In genomic region chr12:40178701-40179100, GRCh38 we compare ENCODE assay signal across 34 cellular contexts. TPM values are rescaled to one million over a fixed set of nuclear protein-coding genes. Genes with fewer than 3 reads are reported as not detected.
"Had no signal": no experiment of that assay in that cellular context is flagged by ENCODE, and none has a peak within 500 bp of the region (broad histone marks: within the 10 kb centered on the region; RNA-seq: fewer than 3 reads in every experiment).

No MANE protein-coding gene starts in this region.

- DNase-seq: Karpas-422, Kasumi-1, KG1, MG63, MM.1S, MV-4-11, NCI-H1048, NCI-H1092, NCI-H1092 treated with DMSO at 0.1 percent for 48 hours, NCI-H1105, NCI-H1105 treated with DMSO at 0.1 percent for 48 hours, NCI-H1417, NCI-H1417 treated with DMSO at 0.1 percent for 48 hours, NCI-H1436, NCI-H1436 treated with DMSO at 0.1 percent for 48 hours, NCI-H146, NCI-H1694, NCI-H1694 treated with DMSO at 0.1 percent for 48 hours, NCI-H187, NCI-H187 treated with DMSO at 0.1 percent for 48 hours, NCI-H1930, NCI-H2029, NCI-H2029 treated with DMSO at 0.1 percent for 48 hours, NCI-H2081, NCI-H2081 treated with DMSO at 0.1 percent for 48 hours, NCI-H2107, NCI-H2171, NCI-H2171 treated with DMSO at 0.1 percent for 48 hours, NCI-H2227 treated with DMSO at 0.1 percent for 48 hours, NCI-H226, NCI-H345, NCI-H446, NCI-H446 treated with DMSO at 0.1 percent for 48 hours had no signal

RNA-seq across cellular contexts. Expression of gene LRRK2, which starts 46.1 kb away (rescaled TPM):
- total RNA-seq: M059J had no signal
